In the genomic region with DNA sequence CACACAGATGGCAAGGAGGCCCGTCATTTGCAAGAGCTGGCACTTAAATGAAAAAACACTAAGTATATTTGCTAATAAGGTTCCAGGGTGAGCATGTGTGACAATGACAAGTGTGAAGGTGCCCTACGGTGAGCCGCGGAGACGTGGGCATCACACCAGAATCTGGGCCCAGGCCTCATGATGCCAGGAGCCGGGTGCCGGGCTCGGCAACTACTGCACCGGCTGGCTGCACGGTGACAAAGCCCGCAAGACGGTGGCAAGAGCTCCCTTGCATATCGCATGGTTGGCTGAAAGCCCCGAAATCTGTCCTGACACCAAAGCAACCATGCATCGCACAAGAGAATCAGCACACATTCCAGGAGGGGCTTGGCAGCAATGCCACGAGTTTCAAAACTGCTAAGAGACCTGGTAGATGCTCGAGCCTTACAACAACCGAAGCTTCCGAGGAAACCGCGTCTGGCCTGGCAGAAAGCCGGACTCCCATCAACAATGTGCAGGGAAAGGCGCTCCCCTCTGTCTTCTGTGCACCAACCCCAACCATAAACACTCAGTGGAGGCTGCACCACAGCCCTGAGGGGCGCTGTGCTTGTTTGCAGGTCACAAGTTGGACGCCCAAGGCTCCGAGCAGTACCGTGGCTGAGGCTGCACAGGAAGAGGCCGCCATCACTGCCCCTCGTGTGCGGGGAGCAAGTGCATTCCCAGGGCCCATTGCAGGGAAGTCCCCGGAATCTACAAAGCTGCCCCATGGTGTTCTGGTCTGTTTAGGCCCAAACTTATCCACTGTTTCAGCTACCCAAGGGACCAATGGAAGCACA, we compare ENCODE assay signal across 22 cellular contexts.
"Had no signal": no experiment of that assay in that cellular context is flagged by ENCODE, and none has a peak within 500 bp of the region (broad histone marks: within the 10 kb centered on the region; RNA-seq: fewer than 3 reads in every experiment).

No MANE protein-coding gene starts in this region.

- FAIRE-seq: colon, frontal cortex, urothelium cell line had no signal

- H3K27me3 ChIP-seq: thyroid gland had no signal

- H3K9ac ChIP-seq: parathyroid adenoma had no signal

- H2AFZ ChIP-seq: parathyroid adenoma had no signal

- H3K36me3 ChIP-seq: prostate gland, sigmoid colon, stomach, thyroid gland had no signal

- H3K9me3 ChIP-seq: prostate gland, sigmoid colon, stomach, thyroid gland had no signal

- ATAC-seq: naive thymus-derived CD8-positive, alpha-beta T cell; right cardiac atrium; stimulated activated effector memory CD8-positive, alpha-beta T cell treated with anti-CD3 and anti-CD28 coated beads, Interleukin-12 subunit alpha, Interleukin-12 subunit beta, amount 100 ng/mL, for 72 hours had no signal

- H3K79me2 ChIP-seq: parathyroid adenoma had no signal

- H3K4me3 ChIP-seq: dorsolateral prefrontal cortex, prostate gland, sigmoid colon, stomach, thyroid gland had no signal

- H3K4me1 ChIP-seq: parathyroid adenoma, prostate gland, sigmoid colon, thyroid gland had no signal

- DNase-seq: cerebellar nuclear complex; effector CD4-positive, alpha-beta T cell; hypothalamus; immature natural killer cell; islet precursor cell; nephron progenitor cell; occipital lobe; sigmoid colon; stimulated activated CD4-positive, alpha-beta T cell treated with anti-CD3 and anti-CD28 coated beads, Interleukin-2, amount 100 ng/mL, for 24 hours; stimulated activated CD4-positive, alpha-beta T cell treated with anti-CD3 and anti-CD28 coated beads, Interleukin-4, amount 100 ng/mL, for 24 hours; stimulated activated naive CD4-positive, alpha-beta T cell treated with Interleukin-2 at 50 U/mL for 16 hours; stomach; thyroid gland had no signal

- H3K27ac ChIP-seq: dorsolateral prefrontal cortex, parathyroid adenoma, prostate gland, sigmoid colon, stomach, thyroid gland had no signal
